9 cellular contexts compared by ENCODE assay signal in genomic region chr9:125125523-125125922, GRCh38. TPM values are rescaled to one million over a fixed set of nuclear protein-coding genes. Genes with fewer than 3 reads are reported as not detected.
DNase-seq lines count a peak whose midpoint lies in the region; ATAC-seq, FAIRE-seq and TF ChIP-seq lines count a peak whose summit lies in the region.
"Had no signal": no experiment of that assay in that cellular context is flagged by ENCODE, and none has a peak within 500 bp of the region (broad histone marks: within the 10 kb centered on the region; RNA-seq: fewer than 3 reads in every experiment).

No MANE protein-coding gene starts in this region.

- POLR2A ChIA-PET in SK-N-SH (lab: Yijun Ruan, JAX), result interaction anchor here (0.9 kb wide), 1 partner anchor 18 kb away, joined by 4 read pairs; the partner anchor contains the start of gene SCAI
- POLR2A ChIA-PET in H1 (lab: Charles Lee; ENCODE audit: partially characterized antibody), result interaction anchor here (1.1 kb wide), 1 partner anchor 17 kb away, joined by 3 read pairs; no protein-coding TSS in a partner anchor

- no peak for TF ChIP-seq POLR2A in H1 (IDR thresholded peaks at IDR 0.05; ENCODE audit: control extremely low read depth in 1 of 2, low read depth in 2 of 2, low read length in 2 of 2)

- H3K27me3 ChIP-seq in GM23338 (ENCODE audit: insufficient read depth) (no peaks in the 10 kb centered on the region), SK-N-SH (ENCODE audit: insufficient read depth) (no peaks in the 10 kb centered on the region), H1 (replicated peaks in 1 of 4; ENCODE audit: control insufficient read depth in 3 of 4, extremely low read depth in 1 of 4, insufficient read depth in 3 of 4, low read length in 3 of 4) (peaks cover 0 to 1% (median 0%) of the 10 kb centered on the region in 4 experiments; a peak in 1 of 7 replicates), skeletal muscle satellite cell (ENCODE audit: control insufficient read depth, insufficient read depth, low read length) (no peaks in the 10 kb centered on the region)

- H3K4me2 ChIP-seq in GM23338, result no peak overlapping the region
- peak overlapping the region; percentile 40 for H3K4me2 ChIP-seq in SK-N-SH
- no peak overlapping the region for H3K4me2 ChIP-seq in H1 (ENCODE audit: insufficient read depth in 1 of 2, low read depth in 2 of 2, low read length in 2 of 2)
- H3K4me2 ChIP-seq in skeletal muscle satellite cell (ENCODE audit: low read length), result peak overlapping the region; percentile 43

- H2BK12ac ChIP-seq in H1 (ENCODE audit: low read depth, low read length), result no peak overlapping the region

- H3K23ac ChIP-seq in H1 (ENCODE audit: insufficient read length), result no peak overlapping the region

- H3K4me3 ChIP-seq in GM23338 (no peak overlapping the region), SK-N-SH (ENCODE audit: low read depth in 2 of 2, low read length in 1 of 2) (no peak overlapping the region), H1 (ENCODE audit: extremely low read depth in 1 of 4, insufficient read depth in 2 of 4, low read depth in 3 of 4, low read length in 4 of 4) (no peak overlapping the region), skeletal muscle satellite cell (ENCODE audit: low read length) (no peak overlapping the region)

- no peak overlapping the region for H4K5ac ChIP-seq in H1 (ENCODE audit: insufficient read length, low read depth, low read length)

- no peak overlapping the region for H3K14ac ChIP-seq in H1 (ENCODE audit: insufficient read length)

- FAIRE-seq in H1 (lab: Jason Lieb, UNC), result no peak
- FAIRE-seq: G401.6 had no signal

- no peak overlapping the region for H2AK5ac ChIP-seq in H1 (ENCODE audit: low read depth, low read length)

- H3K36me3 Mint-ChIP-seq in GM23338 (ENCODE audit: low read depth), result peaks cover 4% of the 10 kb centered on the region; the same call in 2 of the 3 replicates

- TF ChIP-seq EP300 in SK-N-SH (IDR thresholded peaks at IDR 0.05; ENCODE audit: borderline replicate concordance in 1 of 2, low read depth in 1 of 2, low read length in 1 of 2) (no peak), H1 (IDR thresholded peaks at IDR 0.05; ENCODE audit: borderline replicate concordance in 1 of 2, low read depth in 2 of 2, low read length in 2 of 2) (no peak)

- no peak overlapping the region for H2BK120ac ChIP-seq in H1 (replicated peaks; ENCODE audit: low read depth, low read length)

- 85% methylated on average over 7 of the region's 7 CpGs for WGBS in SK-N-SH (ENCODE audit: low lambda C conversion rate)
- 86% methylated on average over 6 of the region's 7 CpGs; no CpG with 5 or more reads in 1 of the 2 experiments for WGBS in H1 (ENCODE audit: extremely low coverage in 1 of 2, insufficient coverage in 1 of 2, insufficient read length in 1 of 2, insufficient replicate concordance in 2 of 2, low coverage in 1 of 2, low lambda C conversion rate in 2 of 2, missing lambda C conversion rate in 1 of 2), 2 experiments

- H2AFZ ChIP-seq in GM23338 (no peak overlapping the region), SK-N-SH (ENCODE audit: low read depth) (peak overlapping the region; percentile 36; the same call in 1 of the 2 replicates), H1 (ENCODE audit: low read length) (no peak overlapping the region)

- H3K36me3 ChIP-seq in GM23338 (ENCODE audit: insufficient read depth) (no peaks in the 10 kb centered on the region), SK-N-SH (replicated peaks in 1 of 2; ENCODE audit: control insufficient read depth in 1 of 2, insufficient read depth in 2 of 2, low read length in 1 of 2) (no peaks in the 10 kb centered on the region), H1 (ENCODE audit: control insufficient read depth in 2 of 4, insufficient read depth in 4 of 4, low read length in 3 of 4) (no peaks in the 10 kb centered on the region), skeletal muscle satellite cell (ENCODE audit: insufficient read depth, low read length) (no peaks in the 10 kb centered on the region)

- ATAC-seq in GM23338 (no peak), GM18502 (IDR thresholded peaks at IDR 0.05; ENCODE audit: poor library complexity, unreplicated experiment) (no peak)

- H2BK5ac ChIP-seq in H1 (ENCODE audit: low read depth, low read length), result peak overlapping the region; percentile 44; the same call in 1 of the 2 replicates

- H3K79me1 ChIP-seq in H1 (ENCODE audit: low read depth, low read length), result peaks cover 9% of the 10 kb centered on the region; the same call in 1 of the 2 replicates

- H4K20me1 ChIP-seq in GM23338 (replicated peaks; ENCODE audit: insufficient read depth), result peaks cover 13% of the 10 kb centered on the region; the same call in 1 of the 2 replicates
- H4K20me1 ChIP-seq in SK-N-SH (ENCODE audit: insufficient read depth), result no peaks in the 10 kb centered on the region
- no peaks in the 10 kb centered on the region for H4K20me1 ChIP-seq in H1 (replicated peaks in 1 of 2; ENCODE audit: control insufficient read depth in 1 of 2, insufficient read depth in 2 of 2, low read length in 2 of 2)

- H3K9me3 ChIP-seq in SK-N-SH, result no peaks in the 10 kb centered on the region
- no peaks in the 10 kb centered on the region for H3K9me3 ChIP-seq in H1 (ENCODE audit: insufficient read depth in 2 of 2, low read depth in 1 of 2, low read length in 1 of 2)
- H3K9me3 ChIP-seq in skeletal muscle satellite cell (replicated peaks; ENCODE audit: low read length), result no peaks in the 10 kb centered on the region

- peaks cover 7% of the 10 kb centered on the region for H3K4me1 ChIP-seq in GM23338 (ENCODE audit: insufficient read depth)
- H3K4me1 ChIP-seq in SK-N-SH (ENCODE audit: control insufficient read depth in 1 of 2, insufficient read depth in 2 of 2, low read depth in 1 of 2, low read length in 1 of 2), result peaks cover 6 to 18% of the 10 kb centered on the region in 2 experiments; a peak in 3 of 4 replicates
- no peaks in the 10 kb centered on the region for H3K4me1 ChIP-seq in H1 (replicated peaks in 1 of 4; ENCODE audit: control insufficient read depth in 3 of 4, insufficient read depth in 4 of 4, low read length in 3 of 4)
- H3K4me1 ChIP-seq in skeletal muscle satellite cell (ENCODE audit: control insufficient read depth, insufficient read depth, low read length), result peaks cover 16% of the 10 kb centered on the region

- no peak overlapping the region for H3K18ac ChIP-seq in H1 (ENCODE audit: extremely low read depth, low read length)

- no peak overlapping the region for H3K56ac ChIP-seq in H1 (replicated peaks; ENCODE audit: insufficient read length, low read depth, low read length)

- H3F3A ChIP-seq in GM23338 (replicated peaks; ENCODE audit: low read depth) (no peaks in the 10 kb centered on the region), SK-N-SH (replicated peaks; ENCODE audit: insufficient read depth) (peaks cover 14% of the 10 kb centered on the region)

- no peak overlapping the region for H4K8ac ChIP-seq in H1 (ENCODE audit: extremely low read depth, insufficient read depth, low read length)

- H3K4me3 Mint-ChIP-seq in GM23338, result no peak overlapping the region

- TF ChIP-seq RAD21 in SK-N-SH (IDR thresholded peaks at IDR 0.05; ENCODE audit: low read length), result no peak
- TF ChIP-seq RAD21 in H1 (IDR thresholded peaks at IDR 0.05 in 1 of 2, conservative IDR thresholded peaks at IDR 0.05 in 1 of 2; ENCODE audit: low read depth in 2 of 2, low read length in 2 of 2), result no peak

- CTCF ChIA-PET in SK-N-SH (lab: Yijun Ruan, JAX), result interaction anchor here (3.7 kb wide), 1 partner anchor 17 kb away, joined by 17 read pairs; the partner anchor contains the start of gene SCAI
- CTCF ChIA-PET in H1 (lab: Charles Lee; ENCODE audit: partially characterized antibody), result interaction anchor here (0.6 to 2.3 kb wide), 5 partner anchors 12 to 83 kb away, joined by 3 to 7 read pairs (median 3); partner anchors contain the start of gene SCAI

- no peaks in the 10 kb centered on the region for H3K23me2 ChIP-seq in H1 (ENCODE audit: low read depth, low read length)

- peaks cover 81% of the 10 kb centered on the region for H3K79me2 ChIP-seq in GM23338 (replicated peaks; ENCODE audit: insufficient read depth)
- H3K79me2 ChIP-seq in SK-N-SH (ENCODE audit: insufficient read depth), result peaks cover 4% of the 10 kb centered on the region
- H3K79me2 ChIP-seq in H1 (ENCODE audit: control insufficient read depth in 1 of 2, insufficient read depth in 2 of 2, low read length in 2 of 2), result peaks cover 0 to 40% of the 10 kb centered on the region in 2 experiments; a peak in 2 of 4 replicates

- H3K27ac Mint-ChIP-seq in GM23338, result peak overlapping the region; percentile 91

- H3K9me2 ChIP-seq in GM23338 (ENCODE audit: insufficient read depth) (no peaks in the 10 kb centered on the region), SK-N-SH (no peaks in the 10 kb centered on the region)

- H2BK15ac ChIP-seq in H1 (ENCODE audit: low read length), result no peak overlapping the region

- DNase-seq in GM23338 (ENCODE audit: low spot score) (no peak), SK-N-SH (no peak), H1 (ENCODE audit: low read depth in 1 of 2, low spot score in 2 of 2) (peak in 1 of 2 experiments; percentile 30), GM10266 (ENCODE audit: extremely low spot score) (no peak), NCI-H526 (lab: John Stamatoyannopoulos, UW) (no peak)
- DNase-seq: NCI-H1417 treated with DMSO at 0.1 percent for 48 hours had no signal

- no peak for TF ChIP-seq CTCF in GM23338 (conservative IDR thresholded peaks at IDR 0.05; ENCODE audit: low read depth in 2 of 2)
- no peak for TF ChIP-seq CTCF in SK-N-SH (IDR thresholded peaks at IDR 0.05)
- no peak for TF ChIP-seq CTCF in H1 (IDR thresholded peaks at IDR 0.05; ENCODE audit: control extremely low read depth in 1 of 3, insufficient read depth in 1 of 3, low read depth in 1 of 3, low read length in 3 of 3)
- no peak for TF ChIP-seq CTCF in GM10266 (IDR thresholded peaks at IDR 0.05; ENCODE audit: control insufficient read depth, insufficient read depth, low read depth, missing control alignments)

- H3K9me3 Mint-ChIP-seq in GM23338, result no peaks in the 10 kb centered on the region

- H3K27ac ChIP-seq in GM23338 (ENCODE audit: low read depth) (peak overlapping the region; percentile 76; the same call in 1 of the 2 replicates), SK-N-SH (ENCODE audit: low read depth in 2 of 2, low read length in 1 of 2) (peak overlapping the region; percentile 48 to 76), H1 (ENCODE audit: low read depth, low read length) (no peak overlapping the region)

- peaks cover 5% of the 10 kb centered on the region for H3K27me3 Mint-ChIP-seq in GM23338 (ENCODE audit: insufficient read depth, low read depth, poor library complexity)

- H3K4ac ChIP-seq in H1 (replicated peaks; ENCODE audit: insufficient read length, low read depth, low read length), result no peak overlapping the region

- peaks cover 15% of the 10 kb centered on the region; the same call in 2 of the 3 replicates for H3K4me1 Mint-ChIP-seq in GM23338

- H4K91ac ChIP-seq in H1 (replicated peaks; ENCODE audit: insufficient read length, low read length), result no peak overlapping the region

- H2BK20ac ChIP-seq in H1 (ENCODE audit: low read length), result no peak overlapping the region

- no peak overlapping the region for H3K9ac ChIP-seq in SK-N-SH
- no peak overlapping the region for H3K9ac ChIP-seq in H1 (replicated peaks in 1 of 4; ENCODE audit: extremely low read depth in 1 of 4, low read depth in 3 of 4, low read length in 3 of 4)
- H3K9ac ChIP-seq in skeletal muscle satellite cell (ENCODE audit: low read depth, low read length), result no peak overlapping the region

RNA-seq across cellular contexts. Expression of gene SCAI, which starts 17.8 kb away (rescaled TPM):
- 21.8 and 35.0 TPM in 2 replicates for total RNA-seq in GM23338 (2014; rRNA removed; shearing (Covaris generic))
- 13.1 and 13.3 TPM in 2 replicates for polyA plus RNA-seq in GM23338 (2016; fragmentation: Nextera tagmentation; extraction: Ambion mirVana)
- 0.85 and 1.2 TPM in 2 replicates for polyA plus RNA-seq in SK-N-SH (2012; rRNA removed)
- polyA plus RNA-seq in SK-N-SH (2012; cell fraction: cytosol; rRNA removed), result 1.3 and 1.4 TPM in 2 replicates
- polyA plus RNA-seq in SK-N-SH (2012; cell fraction: nucleus; rRNA removed), result 2.8 and 2.9 TPM in 2 replicates
- total RNA-seq in H1 (2021; fragmentation: NEBNext Ultra II Directional; extraction: Animal tissue kit (Norgen Biotek cat#: 25700)), result 19.8 and 21.8 TPM in 2 replicates
- 6.1 and 6.4 TPM in 2 replicates for polyA plus RNA-seq in H1 (2011; rRNA removed)
- polyA plus RNA-seq in H1 (2011; cell fraction: cytosol; rRNA removed), result 8.2 TPM
- polyA plus RNA-seq in H1 (2011; cell fraction: nucleus; rRNA removed), result 9.4 TPM
- 7.1 to 7.7 TPM (median 7.3 TPM) in 4 replicates for polyA plus RNA-seq in H1 (2012, experiment 1 of 2)
- 0.30 TPM for polyA plus RNA-seq in H1 (2012, experiment 2 of 2)
- polyA plus RNA-seq in H1 (2013, experiment 1 of 2), result 8.4 TPM
- polyA plus RNA-seq in H1 (2013, experiment 2 of 2), result 8.9 TPM
- polyA minus RNA-seq in H1 (2011; rRNA and poly(A)+ RNA removed), result 27.3 and 32.7 TPM in 2 replicates
- 17.0 TPM for polyA minus RNA-seq in H1 (2011; cell fraction: cytosol; rRNA and poly(A)+ RNA removed)
- polyA minus RNA-seq in H1 (2011; cell fraction: nucleus; rRNA and poly(A)+ RNA removed), result 35.2 TPM
- total RNA-seq in skeletal muscle satellite cell (2012; rRNA removed), result 5.7 and 6.1 TPM in 2 replicates

Comparison
In these comparisons a context has a peak if more than half of its experiments do, and no peak if none do; other contexts are left out.
1. H3K4me2 ChIP-seq: peak in SK-N-SH (single experiment) and skeletal muscle satellite cell (single experiment); none in GM23338 (single experiment) and H1 (0 of 2).